In genomic region chr11:47333526-47333845, GRCh38 we compare ENCODE assay signal across 1 cellular context.
TF ChIP-seq lines count a peak whose summit lies in the region.

No MANE protein-coding gene starts in this region.

TF ChIP-seq in IMR-90, 13 proteins besides CTCF, POLR2A, EP300 and RAD21 (continued from another document):
- no peak for TF ChIP-seq CEBPB (IDR thresholded peaks at IDR 0.05; ENCODE audit: low read depth, low read length)
